Comparison of ENCODE assay signal across 1 cellular context in genomic region chrX:132980035-132980434, GRCh38. TPM values are rescaled to one million over a fixed set of nuclear protein-coding genes. Genes with fewer than 3 reads are reported as not detected.
"Had no signal": no experiment of that assay in that cellular context is flagged by ENCODE, and none has a peak within 500 bp of the region (broad histone marks: within the 10 kb centered on the region; RNA-seq: fewer than 3 reads in every experiment).

No MANE protein-coding gene starts in this region.

RNA-seq across cellular contexts. Expression of gene HS6ST2, which starts 21.6 kb away (rescaled TPM):
- total RNA-seq: GM12878 had no signal
- polyA plus RNA-seq: GM12878 had no signal
